In the genomic region with DNA sequence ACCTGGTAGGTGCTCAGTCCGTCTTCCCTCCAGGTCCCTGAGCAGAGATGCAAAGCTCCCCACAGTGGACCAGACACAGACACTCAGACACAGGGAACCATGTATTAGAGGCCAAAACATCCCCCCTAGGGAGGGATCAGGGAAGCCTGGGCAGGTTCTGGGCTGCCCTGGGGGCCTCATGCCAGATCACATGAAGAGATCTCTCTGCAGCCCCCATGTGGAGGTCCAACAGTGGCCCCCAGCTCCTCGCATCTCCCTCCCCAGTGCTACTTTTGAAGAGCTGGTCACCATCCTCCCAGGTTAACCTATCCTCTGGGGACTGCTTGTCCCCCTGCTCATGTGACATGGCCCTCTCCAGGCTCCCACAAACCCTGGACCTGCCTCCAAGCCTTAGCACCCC, we compare ENCODE assay signal across 35 cellular contexts. TPM values are rescaled to one million over a fixed set of nuclear protein-coding genes. Genes with fewer than 3 reads are reported as not detected.
"Had no signal": no experiment of that assay in that cellular context is flagged by ENCODE, and none has a peak within 500 bp of the region (broad histone marks: within the 10 kb centered on the region; RNA-seq: fewer than 3 reads in every experiment).

No MANE protein-coding gene starts in this region.

- H3K27ac ChIP-seq: cardiac muscle cell, PC-9, RWPE1, SJCRH30 had no signal

- H3K4me1 Mint-ChIP-seq: activated T-helper 17 cell treated with anti-CD3 and anti-CD28 coated beads, Interleukin-2, amount 50 U/mL, for 72 hours had no signal

- H3K4me1 ChIP-seq: SJCRH30 had no signal

- H3K9me3 Mint-ChIP-seq: activated CD4-positive, alpha-beta T cell treated with anti-CD3 and anti-CD28 coated beads, Interleukin-2, amount 10 ng/mL, durations not matched to agents 24 days and 14 days; activated CD8-positive, alpha-beta T cell treated with anti-CD3 and anti-CD28 coated beads for 36 hours; activated naive CD8-positive, alpha-beta T cell treated with anti-CD3 and anti-CD28 coated beads for 36 hours; activated T-cell treated with anti-CD3 and anti-CD28 coated beads, Interleukin-2, amount 50 U/mL, for 72 hours; activated T-helper 17 cell treated with anti-CD3 and anti-CD28 coated beads, Interleukin-2, amount 50 U/mL, for 72 hours; central memory CD8-positive, alpha-beta T cell; T-helper 1 cell treated with Interleukin-12 subunit alpha and Interleukin-12 subunit beta and Interleukin-4 antibody, amounts not matched to agents 30 μg/mL and 1 μg/mL, for 36 hours; T-helper 2 cell treated with Interferon-gamma antibody and Interleukin-4, amounts not matched to agents 5 μg/mL and 100 μg/mL, for 36 hours had no signal

- H3K36me3 ChIP-seq: cardiac muscle cell, SJCRH30 had no signal

- H3K9ac ChIP-seq: SK-N-SH had no signal

- H3K36me3 Mint-ChIP-seq: activated naive CD8-positive, alpha-beta T cell treated with anti-CD3 and anti-CD28 coated beads for 36 hours had no signal

- DNase-seq: activated CD4-positive, alpha-beta T cell treated with anti-CD3 and anti-CD28 coated beads, Interleukin-2, amount 10 ng/mL, durations not matched to agents 24 days and 14 days; activated CD4-positive, alpha-beta T cell treated with anti-CD3 and anti-CD28 coated beads, Interleukin-2, amount 50 U/mL, for 4 hours; activated CD8-positive, alpha-beta T cell treated with anti-CD3 and anti-CD28 coated beads for 36 hours; activated effector memory CD4-positive, alpha-beta T cell treated with anti-CD3 and anti-CD28 coated beads, Interleukin-2, amount 50 U/mL, for 16 hours; activated naive CD4-positive, alpha-beta T cell; activated naive CD4-positive, alpha-beta T cell treated with anti-CD3 and anti-CD28 coated beads, Interleukin-2, amount 50 U/mL, for 16 hours; activated naive CD8-positive, alpha-beta T cell treated with anti-CD3 and anti-CD28 coated beads for 36 hours; activated T-cell treated with anti-CD3 and anti-CD28 coated beads, Interleukin-2, amount 50 U/mL, for 1 hour; activated T-cell treated with anti-CD3 and anti-CD28 coated beads, Interleukin-2, amount 50 U/mL, for 72 hours; amniotic stem cell; aorta; Kasumi-1; MM.1S; MV-4-11; NCI-H1092; NCI-H1436 treated with DMSO at 0.1 percent for 48 hours; NCI-H1694 treated with DMSO at 0.1 percent for 48 hours; NCI-H2029; NCI-H510A; NCI-H526; NCI-H748 treated with DMSO at 0.1 percent for 48 hours; NK-92 treated with Interleukin-12 subunit alpha and Interleukin-12 subunit beta, amount 100 ng/mL, for 24 hours; PC-9; SHP77; SJCRH30; SK-N-SH had no signal

- ATAC-seq: activated CD8-positive, alpha-beta T cell treated with anti-CD3 and anti-CD28 coated beads for 36 hours; activated T-cell treated with anti-CD3 and anti-CD28 coated beads, Interleukin-2, amount 50 U/mL, for 72 hours; activated T-helper 17 cell treated with anti-CD3 and anti-CD28 coated beads, Interleukin-2, amount 50 U/mL, for 72 hours had no signal

- H3K4me3 Mint-ChIP-seq: activated CD4-positive, alpha-beta T cell treated with anti-CD3 and anti-CD28 coated beads, Interleukin-2, amount 10 ng/mL, durations not matched to agents 24 days and 14 days; activated CD8-positive, alpha-beta T cell treated with anti-CD3 and anti-CD28 coated beads for 36 hours; activated naive CD8-positive, alpha-beta T cell treated with anti-CD3 and anti-CD28 coated beads for 36 hours; activated T-cell treated with anti-CD3 and anti-CD28 coated beads, Interleukin-2, amount 50 U/mL, for 72 hours; activated T-helper 17 cell treated with anti-CD3 and anti-CD28 coated beads, Interleukin-2, amount 50 U/mL, for 72 hours; central memory CD8-positive, alpha-beta T cell; T-helper 1 cell treated with Interleukin-12 subunit alpha and Interleukin-12 subunit beta and Interleukin-4 antibody, amounts not matched to agents 30 μg/mL and 1 μg/mL, for 36 hours; T-helper 2 cell treated with Interferon-gamma antibody and Interleukin-4, amounts not matched to agents 5 μg/mL and 100 μg/mL, for 36 hours had no signal

- H3K4me3 ChIP-seq: cardiac muscle cell, PC-9, SJCRH30 had no signal

- H3K27ac Mint-ChIP-seq: activated CD4-positive, alpha-beta T cell treated with anti-CD3 and anti-CD28 coated beads, Interleukin-2, amount 10 ng/mL, durations not matched to agents 24 days and 14 days; activated CD8-positive, alpha-beta T cell treated with anti-CD3 and anti-CD28 coated beads for 36 hours; activated naive CD8-positive, alpha-beta T cell treated with anti-CD3 and anti-CD28 coated beads for 36 hours; activated T-cell treated with anti-CD3 and anti-CD28 coated beads, Interleukin-2, amount 50 U/mL, for 72 hours; activated T-helper 17 cell treated with anti-CD3 and anti-CD28 coated beads, Interleukin-2, amount 50 U/mL, for 72 hours; T-helper 1 cell treated with Interleukin-12 subunit alpha and Interleukin-12 subunit beta and Interleukin-4 antibody, amounts not matched to agents 30 μg/mL and 1 μg/mL, for 36 hours; T-helper 2 cell treated with Interferon-gamma antibody and Interleukin-4, amounts not matched to agents 5 μg/mL and 100 μg/mL, for 36 hours had no signal

- H2AFZ ChIP-seq: PC-9 had no signal

- H3K4me2 ChIP-seq: PC-9, SK-N-SH had no signal

- H3K9me3 ChIP-seq: SJCRH30, SK-N-SH had no signal

RNA-seq across cellular contexts. Expression of a gene that starts 10.5 kb away (rescaled TPM):
- total RNA-seq: OCI-LY7 had no signal

RNA-seq across cellular contexts. Expression of a gene that starts 55.8 kb away (rescaled TPM):
- total RNA-seq: activated CD8-positive, alpha-beta memory T cell treated with anti-CD3 and anti-CD28 coated beads for 36 hours; cardiac muscle cell; chondrocyte; OCI-LY7; PC-9; SJCRH30 had no signal
- polyA plus RNA-seq: aorta, cardiac muscle cell, SK-N-SH had no signal
